8 cellular contexts compared by ENCODE assay signal in the genomic region with DNA sequence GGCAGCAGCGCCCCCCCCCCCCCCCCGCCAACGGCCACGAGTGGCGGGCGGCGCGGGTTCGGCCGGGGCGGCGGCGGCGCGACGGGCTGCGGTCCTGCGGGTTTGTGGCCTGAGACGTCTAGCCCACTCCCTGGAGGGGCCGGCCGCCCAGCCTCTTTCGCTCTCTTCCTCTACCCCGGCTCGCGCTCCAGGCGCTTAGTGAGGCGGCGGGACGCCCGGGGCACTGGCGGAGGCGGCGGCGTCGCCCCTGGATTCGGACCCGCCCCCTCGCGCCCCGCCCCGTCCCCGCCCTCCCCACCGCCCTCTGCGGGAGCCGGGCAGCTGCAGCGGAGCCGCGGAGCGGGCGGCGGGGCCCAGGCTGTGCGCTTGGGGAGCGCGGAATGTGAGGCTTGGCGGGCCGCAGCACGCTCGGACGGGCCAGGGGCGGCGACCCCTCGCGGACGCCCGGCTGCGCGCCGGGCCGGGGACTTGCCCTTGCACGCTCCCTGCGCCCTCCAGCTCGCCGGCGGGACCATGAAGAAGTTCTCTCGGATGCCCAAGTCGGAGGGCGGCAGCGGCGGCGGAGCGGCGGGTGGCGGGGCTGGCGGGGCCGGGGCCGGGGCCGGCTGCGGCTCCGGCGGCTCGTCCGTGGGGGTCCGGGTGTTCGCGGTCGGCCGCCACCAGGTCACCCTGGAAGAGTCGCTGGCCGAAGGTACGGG. TPM values are rescaled to one million over a fixed set of nuclear protein-coding genes. Genes with fewer than 3 reads are reported as not detected.
DNase-seq lines count a peak whose midpoint lies in the region; ATAC-seq and TF ChIP-seq lines count a peak whose summit lies in the region.

A gene (plus strand): TSS at position 320 of the 698 bp plus-strand sequence. CDS start 194 bp downstream, at position 514.

- H3K27ac Mint-ChIP-seq in activated naive CD8-positive, alpha-beta T cell treated with anti-CD3 and anti-CD28 coated beads, Interleukin-2, amount 50 U/mL, for 24 hours, result peak within 1 kb of the TSS; percentile 97

- ATAC-seq in GM21529 (IDR thresholded peaks at IDR 0.05; ENCODE audit: unreplicated experiment), result peak; percentile 67
- ATAC-seq in activated naive CD8-positive, alpha-beta T cell treated with anti-CD3 and anti-CD28 coated beads, Interleukin-2, amount 50 U/mL, for 24 hours, result peak; percentile 68
- ATAC-seq in upper lobe of left lung (ENCODE audit: low FRiP score in 2 of 2), result peak; percentile 88 to 96

- H3K4me1 Mint-ChIP-seq in activated naive CD8-positive, alpha-beta T cell treated with anti-CD3 and anti-CD28 coated beads, Interleukin-2, amount 50 U/mL, for 24 hours, result peaks cover 42% of the 10 kb centered on the region

- H3K4me1 ChIP-seq in cardiac muscle cell (ENCODE audit: low read depth) (peaks cover 35% of the 10 kb centered on the region), upper lobe of left lung (peaks cover 10 to 21% (median 13%) of the 10 kb centered on the region in 4 donors)

- TF ChIP-seq RAD21 in Ishikawa (IDR thresholded peaks at IDR 0.05; ENCODE audit: low read depth), result no peak

- peak within 1 kb of the TSS; percentile 58 for H3K4me3 ChIP-seq in cardiac muscle cell
- H3K4me3 ChIP-seq in upper lobe of left lung, result peak within 1 kb of the TSS; percentile 87 to 96 (median 93)

- 0 to 2% methylated on average over 6 to 19 of the region's 100 CpGs for WGBS in upper lobe of left lung, 2 donors

- H3K9me3 Mint-ChIP-seq in activated naive CD8-positive, alpha-beta T cell treated with anti-CD3 and anti-CD28 coated beads, Interleukin-2, amount 50 U/mL, for 24 hours, result no peaks in the 10 kb centered on the region

- peak in 2 of 4 donors; percentile 23 to 79 for TF ChIP-seq POLR2A in upper lobe of left lung (IDR thresholded peaks at IDR 0.05)

- H3K27ac ChIP-seq in cardiac muscle cell (peak within 1 kb of the TSS; percentile 98), upper lobe of left lung (peak within 1 kb of the TSS; percentile 98 to 100 (median 98))

- H3K36me3 ChIP-seq in cardiac muscle cell, result no peaks in the 10 kb centered on the region
- H3K36me3 ChIP-seq in upper lobe of left lung, result no peaks in the 10 kb centered on the region

- H3K4me3 Mint-ChIP-seq in activated naive CD8-positive, alpha-beta T cell treated with anti-CD3 and anti-CD28 coated beads, Interleukin-2, amount 50 U/mL, for 24 hours, result peak within 1 kb of the TSS; percentile 93

- DNase-seq in ELR (ENCODE audit: low read depth) (peak; percentile 79), SW 1271 (lab: John Stamatoyannopoulos, UW) (peak; percentile 1 to 43), cardiac muscle cell (ENCODE audit: low read depth in 1 of 2, low spot score in 1 of 2) (peak; percentile 87 to 90), posterior cingulate gyrus (peak; percentile 57 to 94 (median 68)), upper lobe of left lung (peak; percentile 81 to 97)
- DNase-seq in activated naive CD8-positive, alpha-beta T cell treated with anti-CD3 and anti-CD28 coated beads, Interleukin-2, amount 50 U/mL, for 24 hours, result peak; percentile 78

- no peaks in the 10 kb centered on the region for H3K36me3 Mint-ChIP-seq in activated naive CD8-positive, alpha-beta T cell treated with anti-CD3 and anti-CD28 coated beads, Interleukin-2, amount 50 U/mL, for 24 hours (ENCODE audit: low read depth)

- no peak for TF ChIP-seq EP300 in Ishikawa (IDR thresholded peaks at IDR 0.05; ENCODE audit: borderline replicate concordance)
- TF ChIP-seq EP300 in upper lobe of left lung (IDR thresholded peaks at IDR 0.05), result no peak

- H3K27me3 ChIP-seq in cardiac muscle cell, result no peaks in the 10 kb centered on the region
- no peaks in the 10 kb centered on the region for H3K27me3 ChIP-seq in upper lobe of left lung

- H3K9me3 ChIP-seq in cardiac muscle cell (ENCODE audit: low read depth), result no peaks in the 10 kb centered on the region
- H3K9me3 ChIP-seq in upper lobe of left lung, result no peaks in the 10 kb centered on the region

- TF ChIP-seq CTCF in cardiac muscle cell (IDR thresholded peaks at IDR 0.05; ENCODE audit: low read depth, low read length) (no peak), upper lobe of left lung (IDR thresholded peaks at IDR 0.05) (peak in 2 of 6 experiments; percentile 12 to 31)

- no peaks in the 10 kb centered on the region for H3K27me3 Mint-ChIP-seq in activated naive CD8-positive, alpha-beta T cell treated with anti-CD3 and anti-CD28 coated beads, Interleukin-2, amount 50 U/mL, for 24 hours

- intact Hi-C loops in posterior cingulate gyrus (cut with DNase I), result loop anchor here (5.0 kb wide), 3 partner anchors 81 to 164 kb away; no protein-coding TSS in a partner anchor

TF ChIP-seq in Ishikawa, 13 proteins besides CTCF, POLR2A, EP300 and RAD21:
- TF ChIP-seq TAF1 (IDR thresholded peaks at IDR 0.05; ENCODE audit: low read depth), result no peak; the same call in 1 of the 2 replicates
- TF ChIP-seq NFIC (IDR thresholded peaks at IDR 0.05), result no peak
- TF ChIP-seq CREB1 (IDR thresholded peaks at IDR 0.05; ENCODE audit: low read depth), result no peak
- TF ChIP-seq, protein P1, sequence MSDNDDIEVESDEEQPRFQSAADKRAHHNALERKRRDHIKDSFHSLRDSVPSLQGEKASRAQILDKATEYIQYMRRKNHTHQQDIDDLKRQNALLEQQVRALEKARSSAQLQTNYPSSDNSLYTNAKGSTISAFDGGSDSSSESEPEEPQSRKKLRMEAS (IDR thresholded peaks at IDR 0.05), result 0 out of 2 replicates have a peak, but pooled peaks have one; percentile 1
- TF ChIP-seq CEBPB (IDR thresholded peaks at IDR 0.05), result no peak
- TF ChIP-seq, protein P2, sequence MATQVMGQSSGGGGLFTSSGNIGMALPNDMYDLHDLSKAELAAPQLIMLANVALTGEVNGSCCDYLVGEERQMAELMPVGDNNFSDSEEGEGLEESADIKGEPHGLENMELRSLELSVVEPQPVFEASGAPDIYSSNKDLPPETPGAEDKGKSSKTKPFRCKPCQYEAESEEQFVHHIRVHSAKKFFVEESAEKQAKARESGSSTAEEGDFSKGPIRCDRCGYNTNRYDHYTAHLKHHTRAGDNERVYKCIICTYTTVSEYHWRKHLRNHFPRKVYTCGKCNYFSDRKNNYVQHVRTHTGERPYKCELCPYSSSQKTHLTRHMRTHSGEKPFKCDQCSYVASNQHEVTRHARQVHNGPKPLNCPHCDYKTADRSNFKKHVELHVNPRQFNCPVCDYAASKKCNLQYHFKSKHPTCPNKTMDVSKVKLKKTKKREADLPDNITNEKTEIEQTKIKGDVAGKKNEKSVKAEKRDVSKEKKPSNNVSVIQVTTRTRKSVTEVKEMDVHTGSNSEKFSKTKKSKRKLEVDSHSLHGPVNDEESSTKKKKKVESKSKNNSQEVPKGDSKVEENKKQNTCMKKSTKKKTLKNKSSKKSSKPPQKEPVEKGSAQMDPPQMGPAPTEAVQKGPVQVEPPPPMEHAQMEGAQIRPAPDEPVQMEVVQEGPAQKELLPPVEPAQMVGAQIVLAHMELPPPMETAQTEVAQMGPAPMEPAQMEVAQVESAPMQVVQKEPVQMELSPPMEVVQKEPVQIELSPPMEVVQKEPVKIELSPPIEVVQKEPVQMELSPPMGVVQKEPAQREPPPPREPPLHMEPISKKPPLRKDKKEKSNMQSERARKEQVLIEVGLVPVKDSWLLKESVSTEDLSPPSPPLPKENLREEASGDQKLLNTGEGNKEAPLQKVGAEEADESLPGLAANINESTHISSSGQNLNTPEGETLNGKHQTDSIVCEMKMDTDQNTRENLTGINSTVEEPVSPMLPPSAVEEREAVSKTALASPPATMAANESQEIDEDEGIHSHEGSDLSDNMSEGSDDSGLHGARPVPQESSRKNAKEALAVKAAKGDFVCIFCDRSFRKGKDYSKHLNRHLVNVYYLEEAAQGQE (IDR thresholded peaks at IDR 0.05; ENCODE audit: low read depth), result 0 out of 2 replicates have a peak, but pooled peaks have one; percentile 2
- TF ChIP-seq ZBTB7A (IDR thresholded peaks at IDR 0.05; ENCODE audit: low read depth), result no peak
TF ChIP-seq in Ishikawa: peak in this region for 2.

RNA-seq across cellular contexts. Expression of the gene that starts here (rescaled TPM):
- total RNA-seq in cardiac muscle cell (7.3 and 14.6 TPM in 2 replicates), upper lobe of left lung (10 to 100 TPM; 34.2 to 50.3 (median 42.1) TPM)
- polyA plus RNA-seq in cardiac muscle cell, result 5.4 and 9.4 TPM in 2 replicates

Comparison
In these comparisons a context has a peak if more than half of its experiments do, and no peak if none do; other contexts are left out.
1. Peak in every context shown above with its lines: DNase-seq, ATAC-seq, H3K4me3 ChIP-seq and H3K27ac ChIP-seq.
2. DNase-seq: peak in every context shown above with its lines; median percentile 89 in upper lobe of left lung; 88 in cardiac muscle cell; 79 in ELR; 78 in activated naive CD8-positive, alpha-beta T cell treated with anti-CD3 and anti-CD28 coated beads, Interleukin-2, amount 50 U/mL, for 24 hours; 68 in posterior cingulate gyrus; 22 in SW 1271.